1 cellular context compared by ENCODE assay signal in the genomic region with DNA sequence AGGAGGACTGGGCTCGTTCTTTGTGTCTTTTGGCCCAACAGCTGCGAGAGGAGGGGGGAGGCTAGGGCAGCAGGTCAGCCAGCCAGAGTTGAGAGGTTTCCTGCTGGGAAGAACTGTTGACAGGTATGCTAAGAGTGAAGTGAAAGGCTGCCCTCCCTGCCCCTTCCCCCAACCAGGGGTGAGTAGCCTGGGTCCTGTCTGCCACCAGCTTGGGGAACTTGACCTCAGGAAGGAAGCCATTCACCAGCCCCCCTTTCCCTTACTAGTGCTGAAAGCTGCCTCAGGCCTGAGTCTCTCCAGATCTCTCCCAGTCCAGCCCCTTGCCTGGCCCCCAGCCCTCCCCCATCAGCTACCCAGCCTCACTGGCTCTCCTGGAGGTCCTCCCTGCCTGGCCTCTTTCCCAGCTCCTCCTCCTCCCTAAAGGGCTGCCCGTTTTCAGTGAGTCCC.
TF ChIP-seq lines count a peak whose summit lies in the region.

No MANE protein-coding gene starts in this region.

TF ChIP-seq in WTC11, 78 proteins besides CTCF, POLR2A, EP300 and RAD21 (continued from another document):
- TF ChIP-seq HMGXB4 (CRISPR knock-in tag; IDR thresholded peaks at IDR 0.05) (no peak), FOXK1 (CRISPR knock-in tag; IDR thresholded peaks at IDR 0.05) (peak; percentile 85), ZNF263 (CRISPR knock-in tag; IDR thresholded peaks at IDR 0.05; ENCODE audit: low read depth) (0 out of 2 replicates have a peak, but pooled peaks have one; percentile 43), FOXP1 (CRISPR knock-in tag; IDR thresholded peaks at IDR 0.05; ENCODE audit: borderline replicate concordance) (peak; percentile 63; the same call in 1 of the 2 replicates), SP1 (CRISPR knock-in tag; conservative IDR thresholded peaks at IDR 0.05) (peak; percentile 57; the same call in 1 of the 2 replicates), ZBTB43 (CRISPR knock-in tag; IDR thresholded peaks at IDR 0.05) (peak; percentile 30; the same call in 1 of the 2 replicates)
- TF ChIP-seq, protein P1, sequence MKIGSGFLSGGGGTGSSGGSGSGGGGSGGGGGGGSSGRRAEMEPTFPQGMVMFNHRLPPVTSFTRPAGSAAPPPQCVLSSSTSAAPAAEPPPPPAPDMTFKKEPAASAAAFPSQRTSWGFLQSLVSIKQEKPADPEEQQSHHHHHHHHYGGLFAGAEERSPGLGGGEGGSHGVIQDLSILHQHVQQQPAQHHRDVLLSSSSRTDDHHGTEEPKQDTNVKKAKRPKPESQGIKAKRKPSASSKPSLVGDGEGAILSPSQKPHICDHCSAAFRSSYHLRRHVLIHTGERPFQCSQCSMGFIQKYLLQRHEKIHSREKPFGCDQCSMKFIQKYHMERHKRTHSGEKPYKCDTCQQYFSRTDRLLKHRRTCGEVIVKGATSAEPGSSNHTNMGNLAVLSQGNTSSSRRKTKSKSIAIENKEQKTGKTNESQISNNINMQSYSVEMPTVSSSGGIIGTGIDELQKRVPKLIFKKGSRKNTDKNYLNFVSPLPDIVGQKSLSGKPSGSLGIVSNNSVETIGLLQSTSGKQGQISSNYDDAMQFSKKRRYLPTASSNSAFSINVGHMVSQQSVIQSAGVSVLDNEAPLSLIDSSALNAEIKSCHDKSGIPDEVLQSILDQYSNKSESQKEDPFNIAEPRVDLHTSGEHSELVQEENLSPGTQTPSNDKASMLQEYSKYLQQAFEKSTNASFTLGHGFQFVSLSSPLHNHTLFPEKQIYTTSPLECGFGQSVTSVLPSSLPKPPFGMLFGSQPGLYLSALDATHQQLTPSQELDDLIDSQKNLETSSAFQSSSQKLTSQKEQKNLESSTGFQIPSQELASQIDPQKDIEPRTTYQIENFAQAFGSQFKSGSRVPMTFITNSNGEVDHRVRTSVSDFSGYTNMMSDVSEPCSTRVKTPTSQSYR (CRISPR knock-in tag; IDR thresholded peaks at IDR 0.05): peak; percentile 68; the same call in 1 of the 2 replicates
